Comparison of ENCODE assay signal across 1 cellular context in genomic region chr9:136881691-136882108, GRCh38.
TF ChIP-seq lines count a peak whose summit lies in the region.

No MANE protein-coding gene starts in this region.

TF ChIP-seq in GM12878, 131 proteins besides CTCF, POLR2A, EP300 and RAD21:
- TF ChIP-seq ZNF687 (IDR thresholded peaks at IDR 0.05) (peak; percentile 20; the same call in 1 of the 2 replicates), BACH1 (IDR thresholded peaks at IDR 0.05; ENCODE audit: borderline replicate concordance) (no peak), ETV6 (conservative IDR thresholded peaks at IDR 0.05 in 1 of 2, IDR thresholded peaks at IDR 0.05 in 1 of 2; ENCODE audit: borderline replicate concordance in 1 of 2, low read depth in 1 of 2) (peak in 1 of 2 experiments; percentile 71; a peak in 2 of 4 replicates), BHLHE40 (IDR thresholded peaks at IDR 0.05; ENCODE audit: borderline replicate concordance in 1 of 2, low read depth in 2 of 2, low read length in 1 of 2) (peak in 1 of 2 experiments; percentile 68; a peak in 1 of 4 replicates), GATAD2B (conservative IDR thresholded peaks at IDR 0.05; ENCODE audit: low read depth) (0 out of 2 replicates have a peak, but pooled peaks have one; percentile 7), POU2F2 (IDR thresholded peaks at IDR 0.05; ENCODE audit: borderline replicate concordance, low read depth, low read length) (peak; percentile 60; the same call in 1 of the 3 replicates), SIX5 (IDR thresholded peaks at IDR 0.05; ENCODE audit: low read depth, low read length, severe bottlenecking) (no peak), POLR2AphosphoS5 (IDR thresholded peaks at IDR 0.05; ENCODE audit: low read length) (peak; percentile 16; the same call in 1 of the 2 replicates), ATF3 (IDR thresholded peaks at IDR 0.05; ENCODE audit: borderline replicate concordance, extremely low read depth, low read depth, low read length) (no peak), IKZF2 (IDR thresholded peaks at IDR 0.05) (peak; percentile 40 to 64; a peak in 2 of 4 replicates), USF1 (IDR thresholded peaks at IDR 0.05; ENCODE audit: borderline replicate concordance, extremely low read length, insufficient read depth, low read depth, low read length) (peak; percentile 1), IKZF1 (conservative IDR thresholded peaks at IDR 0.05) (peak; percentile 73), USF2 (IDR thresholded peaks at IDR 0.05; ENCODE audit: borderline replicate concordance, low read depth, low read length) (no peak; the same call in 1 of the 2 replicates), NR2F1 (conservative IDR thresholded peaks at IDR 0.05) (no peak)
